In genomic region chr14:51129130-51129529, GRCh38 we compare ENCODE assay signal across 27 cellular contexts. TPM values are rescaled to one million over a fixed set of nuclear protein-coding genes. Genes with fewer than 3 reads are reported as not detected.
DNase-seq lines count a peak whose midpoint lies in the region; ATAC-seq and TF ChIP-seq lines count a peak whose summit lies in the region.
"Had no signal": no experiment of that assay in that cellular context is flagged by ENCODE, and none has a peak within 500 bp of the region (broad histone marks: within the 10 kb centered on the region; RNA-seq: fewer than 3 reads in every experiment).

No MANE protein-coding gene starts in this region.

- H3K4me3 Mint-ChIP-seq in WTC11 = no peak overlapping the region
- H3K4me3 Mint-ChIP-seq in neural progenitor cell = no peak overlapping the region
- H3K4me3 Mint-ChIP-seq: CD8-positive, alpha-beta T cell; T-helper 2 cell treated with Interferon-gamma antibody and Interleukin-4, amounts not matched to agents 5 μg/mL and 100 μg/mL, for 36 hours; type B pancreatic cell had no signal

- TF ChIP-seq CTCF in GM12864 (IDR thresholded peaks at IDR 0.05; ENCODE audit: low read depth, low read length, missing control alignments) (peak; percentile 35), WTC11 (IDR thresholded peaks at IDR 0.05) (no peak), neural progenitor cell (IDR thresholded peaks at IDR 0.05) (peak; percentile 15)

- no peak overlapping the region for H3K4me2 ChIP-seq in neural progenitor cell

- peak; percentile 83 for ATAC-seq in WTC11
- ATAC-seq: activated naive CD4-positive, alpha-beta T cell treated with anti-CD3 and anti-CD28 coated beads, Interleukin-2, amount 50 U/mL, for 72 hours; CD8-positive, alpha-beta T cell; SK-N-SH treated with all-trans-retinoic acid at 6 μM for 48 hours had no signal

- POLR2A ChIA-PET in WTC11 (lab: Charles Lee) = no interaction called here

- H3K9me3 ChIP-seq in neural progenitor cell (ENCODE audit: low read depth) = no peaks in the 10 kb centered on the region
- H3K9me3 ChIP-seq: Peyer's patch had no signal

- H3K9me3 Mint-ChIP-seq in WTC11 (peaks cover 23% of the 10 kb centered on the region), neural progenitor cell (peaks cover 10% of the 10 kb centered on the region)
- H3K9me3 Mint-ChIP-seq: T-helper 2 cell treated with Interferon-gamma antibody and Interleukin-4, amounts not matched to agents 5 μg/mL and 100 μg/mL, for 36 hours had no signal

- H3K79me2 ChIP-seq in neural progenitor cell (ENCODE audit: low read depth) = no peaks in the 10 kb centered on the region

- peaks cover 9% of the 10 kb centered on the region for H3K36me3 Mint-ChIP-seq in WTC11
- H3K36me3 Mint-ChIP-seq in neural progenitor cell = no peaks in the 10 kb centered on the region
- H3K36me3 Mint-ChIP-seq: CD8-positive, alpha-beta T cell had no signal

- H3K4me1 ChIP-seq in neural progenitor cell = no peaks in the 10 kb centered on the region
- H3K4me1 ChIP-seq: ascending aorta, Peyer's patch had no signal

- no peaks in the 10 kb centered on the region for H4K20me1 ChIP-seq in neural progenitor cell (ENCODE audit: low read depth)

- H3K27me3 Mint-ChIP-seq in WTC11 (ENCODE audit: low read depth) (no peaks in the 10 kb centered on the region), neural progenitor cell (ENCODE audit: insufficient read depth, low read depth) (peaks cover 2% of the 10 kb centered on the region)
- H3K27me3 Mint-ChIP-seq: type B pancreatic cell had no signal

- H3K27ac Mint-ChIP-seq in WTC11 (no peak overlapping the region), neural progenitor cell (no peak overlapping the region)
- H3K27ac Mint-ChIP-seq: activated naive CD4-positive, alpha-beta T cell treated with anti-CD3 and anti-CD28 coated beads, Interleukin-2, amount 50 U/mL, for 72 hours; CD8-positive, alpha-beta T cell; T-helper 2 cell treated with Interferon-gamma antibody and Interleukin-4, amounts not matched to agents 5 μg/mL and 100 μg/mL, for 36 hours; type B pancreatic cell had no signal

- no peak overlapping the region for H3K4me3 ChIP-seq in GM12864 (ENCODE audit: low read depth, low read length)
- no peak overlapping the region for H3K4me3 ChIP-seq in neural progenitor cell
- H3K4me3 ChIP-seq: ascending aorta, Peyer's patch had no signal

- no peaks in the 10 kb centered on the region for H3K27me3 ChIP-seq in neural progenitor cell
- H3K27me3 ChIP-seq: ascending aorta, Peyer's patch had no signal

- DNase-seq in GM12864 (ENCODE audit: low read depth) (no peak), HT1080 (ENCODE audit: low read depth) (peak; percentile 31), WTC11 (ENCODE audit: low spot score) (no peak), neural progenitor cell (ENCODE audit: low spot score) (no peak), dedifferentiated amniotic fluid mesenchymal stem cell (ENCODE audit: extremely low spot score) (no peak), NCI-H2227 (lab: John Stamatoyannopoulos, UW; ENCODE audit: unreplicated experiment) (no peak), EL (no peak)
- DNase-seq: activated CD4-positive, alpha-beta T cell treated with anti-CD3 and anti-CD28 coated beads, Interleukin-2, amount 50 U/mL, for 4 hours; activated CD8-positive, alpha-beta memory T cell treated with anti-CD3 and anti-CD28 coated beads, Interleukin-2, amount 50 U/mL, for 4 hours; AML-193; CD8-positive, alpha-beta T cell; central memory CD4-positive, alpha-beta T cell; dermis blood vessel endothelial cell; DMS153; IMR-90; NCI-H1417 treated with DMSO at 0.1 percent for 48 hours; Peyer's patch; small intestine; stimulated activated CD4-positive, alpha-beta T cell treated with anti-CD3 and anti-CD28 coated beads, Interleukin-2, amount 100 ng/mL, for 24 hours had no signal

- H3F3A ChIP-seq in neural progenitor cell (ENCODE audit: low read depth) = no peaks in the 10 kb centered on the region

- H3K9ac ChIP-seq in neural progenitor cell = no peak overlapping the region

- no peaks in the 10 kb centered on the region for H3K36me3 ChIP-seq in neural progenitor cell
- H3K36me3 ChIP-seq: ascending aorta, Peyer's patch had no signal

- no peak overlapping the region for H2AFZ ChIP-seq in neural progenitor cell (replicated peaks)

- CTCF ChIA-PET in WTC11 (lab: Charles Lee) = interaction anchor here (0.6 kb wide), 1 partner anchor 25 kb away, joined by 3 read pairs; no protein-coding TSS in a partner anchor

- H3K4me1 Mint-ChIP-seq in WTC11 = no peaks in the 10 kb centered on the region
- H3K4me1 Mint-ChIP-seq in neural progenitor cell = no peaks in the 10 kb centered on the region

- no peak overlapping the region for H3K27ac ChIP-seq in neural progenitor cell
- H3K27ac ChIP-seq: ascending aorta, HL-60, Peyer's patch, VCaP had no signal

TF ChIP-seq in WTC11, 78 proteins besides CTCF, POLR2A, EP300 and RAD21:
- TF ChIP-seq TCF7 (CRISPR knock-in tag; IDR thresholded peaks at IDR 0.05; ENCODE audit: low read depth) = no peak
- no peak for TF ChIP-seq IRF2 (CRISPR knock-in tag; IDR thresholded peaks at IDR 0.05; ENCODE audit: borderline replicate concordance, low read depth)
- no peak for TF ChIP-seq HMGXB4 (CRISPR knock-in tag; IDR thresholded peaks at IDR 0.05)
- TF ChIP-seq ZMAT4 (CRISPR knock-in tag; IDR thresholded peaks at IDR 0.05) = no peak
- no peak for TF ChIP-seq E2F1 (CRISPR knock-in tag; IDR thresholded peaks at IDR 0.05)
- no peak for TF ChIP-seq USF2 (CRISPR knock-in tag; IDR thresholded peaks at IDR 0.05)
- TF ChIP-seq JUN (CRISPR knock-in tag; IDR thresholded peaks at IDR 0.05) = no peak
- TF ChIP-seq ZNF219 (CRISPR knock-in tag; IDR thresholded peaks at IDR 0.05; ENCODE audit: borderline replicate concordance) = no peak
- TF ChIP-seq ZNF121 (CRISPR knock-in tag; IDR thresholded peaks at IDR 0.05) = no peak
- TF ChIP-seq NFATC4 (CRISPR knock-in tag; IDR thresholded peaks at IDR 0.05) = no peak
- no peak for TF ChIP-seq ERG (CRISPR knock-in tag; IDR thresholded peaks at IDR 0.05)
- TF ChIP-seq E2F5 (CRISPR knock-in tag; IDR thresholded peaks at IDR 0.05) = no peak
- TF ChIP-seq CREM (CRISPR knock-in tag; IDR thresholded peaks at IDR 0.05) = no peak

RNA-seq across cellular contexts. Expression of gene TRIM9, which starts 34.2 kb away (rescaled TPM):
- total RNA-seq in HT1080 (2014; rRNA removed; shearing (Covaris generic)) = 0.53 and 1.8 TPM in 2 replicates
- 0.84 and 0.92 TPM in 2 replicates for polyA plus RNA-seq in HT1080 (2015; cell fraction: cytosol; rRNA removed)
- polyA plus RNA-seq in HT1080 (2015; cell fraction: nucleus; rRNA removed) = 2.0 and 2.1 TPM in 2 replicates
- total RNA-seq in WTC11 (2021) (4.0 to 4.4 TPM (median 4.2 TPM) in 3 replicates), neural progenitor cell (ENCODE audit: low replicate concordance) (1.3 and 2.3 TPM in 2 replicates)
- total RNA-seq: dermis blood vessel endothelial cell, endothelial cell of umbilical vein had no signal
- polyA plus RNA-seq: endothelial cell of umbilical vein had no signal
